Comparison of ENCODE assay signal across 10 cellular contexts in genomic region chr12:49983892-49984291, GRCh38. TPM values are rescaled to one million over a fixed set of nuclear protein-coding genes. Genes with fewer than 3 reads are reported as not detected.
DNase-seq lines count a peak whose midpoint lies in the region; ATAC-seq and TF ChIP-seq lines count a peak whose summit lies in the region.
"Had no signal": no experiment of that assay in that cellular context is flagged by ENCODE, and none has a peak within 500 bp of the region (broad histone marks: within the 10 kb centered on the region; RNA-seq: fewer than 3 reads in every experiment).

No MANE protein-coding gene starts in this region.

- no peaks in the 10 kb centered on the region; the same call in 1 of the 2 replicates for H3F3A ChIP-seq in GM23338 (replicated peaks; ENCODE audit: low read depth)

- H3K4me1 ChIP-seq in BLaER1, result 0 out of 2 replicates have a peak, but pooled peaks cover 5% of the 10 kb centered on the region
- peaks cover 14% of the 10 kb centered on the region for H3K4me1 ChIP-seq in mammary epithelial cell (ENCODE audit: insufficient read depth, low read length)
- H3K4me1 ChIP-seq in mesodermal cell (ENCODE audit: control insufficient read depth, insufficient read depth, low read length, poor library complexity, severe bottlenecking), result peaks cover 48% of the 10 kb centered on the region
- H3K4me1 ChIP-seq in GM23338 (ENCODE audit: insufficient read depth), result peaks cover 15% of the 10 kb centered on the region; the same call in 1 of the 2 replicates
- H3K4me1 ChIP-seq in CD8-positive, alpha-beta memory T cell (ENCODE audit: insufficient read depth, low read length), result no peaks in the 10 kb centered on the region

- H3K9me2 ChIP-seq in GM23338 (ENCODE audit: insufficient read depth), result no peaks in the 10 kb centered on the region

- CTCF ChIA-PET in mammary epithelial cell (lab: Charles Lee; ENCODE audit: low non-redundant PET), result interaction anchor here (0.5 to 1.6 kb wide), 3 partner anchors 17 to 1840 kb away, joined by 3 to 12 read pairs (median 6); no protein-coding TSS in a partner anchor
- CTCF ChIA-PET in CD8-positive, alpha-beta memory T cell (lab: Charles Lee), result interaction anchor here (9.0 kb wide), 1 partner anchor 17 kb away, joined by 62 read pairs; no protein-coding TSS in a partner anchor

- peaks cover 40% of the 10 kb centered on the region for H3K4me1 Mint-ChIP-seq in GM23338
- no peaks in the 10 kb centered on the region for H3K4me1 Mint-ChIP-seq in CD8-positive, alpha-beta memory T cell

- intact Hi-C loops in mammary epithelial cell (cut with micrococcal nuclease), result no loop called here

- H4K20me1 ChIP-seq in BLaER1 (no peaks in the 10 kb centered on the region), mammary epithelial cell (ENCODE audit: insufficient read depth, low read length) (peaks cover 1% of the 10 kb centered on the region), GM23338 (replicated peaks; ENCODE audit: insufficient read depth) (peaks cover 4% of the 10 kb centered on the region)

- DNase-seq in NCI-H1092 (lab: John Stamatoyannopoulos, UW) (peak; percentile 58), mammary epithelial cell (peak; percentile 50), GM23338 (ENCODE audit: low spot score) (no peak), T-helper 2 cell (no peak)
- DNase-seq in CD8-positive, alpha-beta memory T cell, result no peak

- H3K27ac ChIP-seq in BLaER1 (no peak overlapping the region), mammary epithelial cell (ENCODE audit: insufficient read depth, low read depth, low read length) (no peak overlapping the region), mesodermal cell (ENCODE audit: low read depth, low read length, severe bottlenecking) (peak overlapping the region; percentile 84), GM23338 (ENCODE audit: low read depth) (no peak overlapping the region)
- no peak overlapping the region for H3K27ac ChIP-seq in CD8-positive, alpha-beta memory T cell (ENCODE audit: low read depth, low read length)

- H3K9ac ChIP-seq in BLaER1 (no peak overlapping the region), mammary epithelial cell (ENCODE audit: insufficient read depth, low read length) (no peak overlapping the region)

- H3K4me2 ChIP-seq in BLaER1 (peak overlapping the region; percentile 0; the same call in 1 of the 2 replicates), mammary epithelial cell (ENCODE audit: insufficient read depth, low read depth, low read length) (no peak overlapping the region), GM23338 (no peak overlapping the region)

- no peak for TF ChIP-seq CTCF in mammary epithelial cell (conservative IDR thresholded peaks at IDR 0.05 in 1 of 2, IDR thresholded peaks at IDR 0.05 in 1 of 2; ENCODE audit: extremely low read depth in 1 of 2, insufficient read depth in 1 of 2, low read depth in 1 of 2, low read length in 2 of 2)
- TF ChIP-seq CTCF in GM23338 (conservative IDR thresholded peaks at IDR 0.05; ENCODE audit: low read depth in 2 of 2), result no peak

- no peak overlapping the region for H3K27ac Mint-ChIP-seq in GM23338
- H3K27ac Mint-ChIP-seq in CD8-positive, alpha-beta memory T cell, result peak overlapping the region in 1 of 8 donors; percentile 13

- H3K4me3 Mint-ChIP-seq in GM23338, result no peak overlapping the region
- no peak overlapping the region for H3K4me3 Mint-ChIP-seq in CD8-positive, alpha-beta memory T cell

- H3K36me3 ChIP-seq in BLaER1, result peaks cover 48% of the 10 kb centered on the region
- peaks cover 10% of the 10 kb centered on the region for H3K36me3 ChIP-seq in mammary epithelial cell (ENCODE audit: insufficient read depth, low read length)
- peaks cover 31% of the 10 kb centered on the region for H3K36me3 ChIP-seq in mesodermal cell (ENCODE audit: control insufficient read depth, insufficient read depth, low read length)
- H3K36me3 ChIP-seq in GM23338 (ENCODE audit: insufficient read depth), result peaks cover 7% of the 10 kb centered on the region; the same call in 1 of the 2 replicates
- H3K36me3 ChIP-seq in CD8-positive, alpha-beta memory T cell (ENCODE audit: insufficient read depth, low read length), result no peaks in the 10 kb centered on the region

- ATAC-seq in GM23338 (no peak), HG02642 (IDR thresholded peaks at IDR 0.05; ENCODE audit: poor library complexity, unreplicated experiment) (no peak)

- no TSS peak for BruUV-seq in mammary epithelial cell (replicated peaks; lab: Mats Ljungman, UMichigan)

- H3K4me3 ChIP-seq in BLaER1 (no peak overlapping the region), mammary epithelial cell (replicated peaks in 1 of 3; ENCODE audit: insufficient read depth in 1 of 3, low read depth in 2 of 3, low read length in 3 of 3) (no peak overlapping the region), mesodermal cell (ENCODE audit: extremely low read depth, insufficient read depth, low read length, poor library complexity, severe bottlenecking) (no peak overlapping the region), GM23338 (no peak overlapping the region)
- no peak overlapping the region for H3K4me3 ChIP-seq in CD8-positive, alpha-beta memory T cell (ENCODE audit: low read length)
- H3K4me3 ChIP-seq: lung had no signal

- in situ Hi-C loops in mammary epithelial cell (cut with MboI; ENCODE audit: low sequenced_read_pairs in 2 of 2), result no loop called here

- H3K9me3 ChIP-seq in BLaER1, result no peaks in the 10 kb centered on the region
- no peaks in the 10 kb centered on the region for H3K9me3 ChIP-seq in mammary epithelial cell (replicated peaks; ENCODE audit: insufficient read depth, low read length)
- H3K9me3 ChIP-seq in mesodermal cell (ENCODE audit: control insufficient read depth, low read length), result no peaks in the 10 kb centered on the region
- H3K9me3 ChIP-seq in CD8-positive, alpha-beta memory T cell (ENCODE audit: low read length), result no peaks in the 10 kb centered on the region

- 12% methylated on average over 8 of the region's 8 CpGs for WGBS in mammary epithelial cell (ENCODE audit: low coverage, missing lambda C conversion rate)
- WGBS in mesodermal cell (ENCODE audit: insufficient coverage in 2 of 2), 2 experiments, result 38 to 40% methylated on average over 5 to 6 of the region's 8 CpGs

- peak overlapping the region; percentile 40 for H2AFZ ChIP-seq in mammary epithelial cell (ENCODE audit: low read depth, low read length)
- no peak overlapping the region for H2AFZ ChIP-seq in GM23338

- dilution Hi-C loops in mammary epithelial cell (cut with HindIII; ENCODE audit: low sequenced_read_pairs), result no loop called here

- H3K79me2 ChIP-seq in mammary epithelial cell (ENCODE audit: insufficient read depth, low read length), result no peaks in the 10 kb centered on the region
- no peaks in the 10 kb centered on the region for H3K79me2 ChIP-seq in GM23338 (replicated peaks; ENCODE audit: insufficient read depth)

- POLR2A ChIA-PET in CD8-positive, alpha-beta memory T cell (lab: Charles Lee), result no interaction called here

- H3K36me3 Mint-ChIP-seq in GM23338 (ENCODE audit: low read depth), result peaks cover 9% of the 10 kb centered on the region; the same call in 2 of the 3 replicates
- peaks cover 0 to 6% (median 4%) of the 10 kb centered on the region in 3 donors for H3K36me3 Mint-ChIP-seq in CD8-positive, alpha-beta memory T cell

- peaks cover 4% of the 10 kb centered on the region for H3K27me3 Mint-ChIP-seq in GM23338 (ENCODE audit: insufficient read depth, low read depth, poor library complexity)
- H3K27me3 Mint-ChIP-seq in CD8-positive, alpha-beta memory T cell, result no peaks in the 10 kb centered on the region

- no peaks in the 10 kb centered on the region for H3K27me3 ChIP-seq in BLaER1
- no peaks in the 10 kb centered on the region for H3K27me3 ChIP-seq in mammary epithelial cell (ENCODE audit: insufficient read depth, low read length)
- H3K27me3 ChIP-seq in GM23338 (ENCODE audit: insufficient read depth), result no peaks in the 10 kb centered on the region
- no peaks in the 10 kb centered on the region for H3K27me3 ChIP-seq in CD8-positive, alpha-beta memory T cell (ENCODE audit: insufficient read depth, low read length, poor library complexity, severe bottlenecking)

- H3K9me3 Mint-ChIP-seq in GM23338, result no peaks in the 10 kb centered on the region
- no peaks in the 10 kb centered on the region for H3K9me3 Mint-ChIP-seq in CD8-positive, alpha-beta memory T cell

TF ChIP-seq in GM23338, 12 proteins besides CTCF, POLR2A, EP300 and RAD21 (continues in another document):
- TF ChIP-seq ZNF331 (CRISPR knock-in tag; IDR thresholded peaks at IDR 0.05; ENCODE audit: low read depth) (no peak), ZNF114 (CRISPR knock-in tag; IDR thresholded peaks at IDR 0.05) (no peak), JUNB (IDR thresholded peaks at IDR 0.05; ENCODE audit: unreplicated experiment) (no peak)

RNA-seq across cellular contexts. Expression of gene AQP6, which starts 11.1 kb away (rescaled TPM):
- under 1 TPM in 1 of 2 donors, not detected in 1; 0.14 TPM for total RNA-seq in mammary epithelial cell
- polyA plus RNA-seq in mammary epithelial cell (0.09 TPM), GM23338 (2016; fragmentation: Nextera tagmentation; extraction: Ambion mirVana) (0.08 TPM in 1 of 2 replicates, not detected in the other)
- polyA minus RNA-seq in mammary epithelial cell, result not detected
- not detected for polyA plus RNA-seq in mesodermal cell (2013, experiment 1 of 2)
- polyA plus RNA-seq in mesodermal cell (2013, experiment 2 of 2), result not detected
- not detected in 2 replicates for total RNA-seq in GM23338 (2014; rRNA removed; shearing (Covaris generic))
- not detected for total RNA-seq in CD8-positive, alpha-beta memory T cell
- polyA plus RNA-seq in CD8-positive, alpha-beta memory T cell, result not detected

RNA-seq across cellular contexts. Expression of gene AQP5, which starts 22.2 kb away (rescaled TPM):
- total RNA-seq in mammary epithelial cell, result under 1 TPM in 1 of 2 donors, not detected in 1; 0.50 TPM
- polyA plus RNA-seq in mammary epithelial cell, result not detected
- polyA minus RNA-seq in mammary epithelial cell, result not detected
- 0.22 TPM for polyA plus RNA-seq in mesodermal cell (2013, experiment 1 of 2)
- polyA plus RNA-seq in mesodermal cell (2013, experiment 2 of 2), result 0.35 TPM
- total RNA-seq in GM23338 (2014; rRNA removed; shearing (Covaris generic)), result 2.2 and 2.7 TPM in 2 replicates
- polyA plus RNA-seq in GM23338 (2016; fragmentation: Nextera tagmentation; extraction: Ambion mirVana), result 1.1 and 1.3 TPM in 2 replicates
- total RNA-seq in CD8-positive, alpha-beta memory T cell, result not detected
- not detected for polyA plus RNA-seq in CD8-positive, alpha-beta memory T cell
- total RNA-seq: subcutaneous adipose tissue had no signal

RNA-seq across cellular contexts. Expression of gene AQP2, which starts 33.4 kb away (rescaled TPM):
- not detected for total RNA-seq in mammary epithelial cell
- polyA plus RNA-seq in mammary epithelial cell (not detected), GM23338 (2016; fragmentation: Nextera tagmentation; extraction: Ambion mirVana) (not detected in 2 replicates)
- not detected for polyA minus RNA-seq in mammary epithelial cell
- polyA plus RNA-seq in mesodermal cell (2013, experiment 1 of 2), result not detected
- polyA plus RNA-seq in mesodermal cell (2013, experiment 2 of 2), result not detected
- 0.07 TPM in 1 of 2 replicates, not detected in the other for total RNA-seq in GM23338 (2014; rRNA removed; shearing (Covaris generic))
- not detected for total RNA-seq in CD8-positive, alpha-beta memory T cell
- not detected for polyA plus RNA-seq in CD8-positive, alpha-beta memory T cell
- total RNA-seq: lung, subcutaneous adipose tissue had no signal
- polyA plus RNA-seq: lung had no signal

RNA-seq across cellular contexts. Expression of gene RACGAP1, which starts 41.4 kb away (rescaled TPM):
- total RNA-seq in mammary epithelial cell, result 10 to 100 TPM; 24.2 to 91.8 TPM
- polyA plus RNA-seq in mammary epithelial cell (52.7 TPM), GM23338 (2016; fragmentation: Nextera tagmentation; extraction: Ambion mirVana) (18.0 and 19.0 TPM in 2 replicates)
- 113 TPM for polyA minus RNA-seq in mammary epithelial cell
- 47.1 TPM for polyA plus RNA-seq in mesodermal cell (2013, experiment 1 of 2)
- polyA plus RNA-seq in mesodermal cell (2013, experiment 2 of 2), result 52.9 TPM
- 49.9 and 52.8 TPM in 2 replicates for total RNA-seq in GM23338 (2014; rRNA removed; shearing (Covaris generic))
- 10 to 100 TPM; 79.3 to 84.3 TPM for total RNA-seq in CD8-positive, alpha-beta memory T cell
- 11.9 TPM for polyA plus RNA-seq in CD8-positive, alpha-beta memory T cell

Comparison
In these comparisons a context has a peak if more than half of its experiments do, and no peak if none do; other contexts are left out.
1. DNase-seq: peak in NCI-H1092 (single experiment) and mammary epithelial cell (single experiment); none in GM23338 (single experiment), T-helper 2 cell (0 of 5) and CD8-positive, alpha-beta memory T cell (0 of 5).